27 cellular contexts compared by ENCODE assay signal in genomic region chr4:69642961-69643360, GRCh38. TPM values are rescaled to one million over a fixed set of nuclear protein-coding genes. Genes with fewer than 3 reads are reported as not detected.
A peak's percentile ranks its signal among the peaks of the same experiment; 100 is the strongest.
DNase-seq lines count a peak whose midpoint lies in the region; ATAC-seq and TF ChIP-seq lines count a peak whose summit lies in the region.
"Had no signal": no experiment of that assay in that cellular context is flagged by ENCODE, and none has a peak within 500 bp of the region (broad histone marks: within the 10 kb centered on the region; RNA-seq: fewer than 3 reads in every experiment).

No MANE protein-coding gene starts in this region.

- H4K20me1 ChIP-seq in osteoblast (ENCODE audit: insufficient read depth, low read length), result no peaks in the 10 kb centered on the region
- H4K20me1 ChIP-seq: BLaER1 treated with 17β-estradiol and CSF1 and Interleukin-3, amounts not matched to agents 10 nM and 100 nM had no signal

- H3K4me1 Mint-ChIP-seq in activated T-cell treated with anti-CD3 and anti-CD28 coated beads, Interleukin-2, amount 50 U/mL, for 4 hours (ENCODE audit: low read depth), result no peaks in the 10 kb centered on the region
- H3K4me1 Mint-ChIP-seq: CD14-positive monocyte; CD8-positive, alpha-beta memory T cell had no signal

- no peak overlapping the region for H3K4me3 Mint-ChIP-seq in activated T-cell treated with anti-CD3 and anti-CD28 coated beads, Interleukin-2, amount 50 U/mL, for 4 hours
- H3K4me3 Mint-ChIP-seq: CD14-positive monocyte; CD4-positive, alpha-beta T cell; CD8-positive, alpha-beta memory T cell; HFFc6 had no signal

- no peaks in the 10 kb centered on the region for H3K27me3 Mint-ChIP-seq in activated T-cell treated with anti-CD3 and anti-CD28 coated beads, Interleukin-2, amount 50 U/mL, for 4 hours (ENCODE audit: low read depth)
- H3K27me3 Mint-ChIP-seq: CD4-positive, alpha-beta T cell; CD8-positive, alpha-beta memory T cell had no signal

- no peak overlapping the region for H3K27ac ChIP-seq in osteoblast (ENCODE audit: low read depth, low read length)
- H3K27ac ChIP-seq: A549; BLaER1 treated with 17β-estradiol and CSF1 and Interleukin-3, amounts not matched to agents 10 nM and 100 nM had no signal

- no peaks in the 10 kb centered on the region for H3K27me3 ChIP-seq in osteoblast (ENCODE audit: insufficient read depth, low read length)
- H3K27me3 ChIP-seq: BE2C; BLaER1 treated with 17β-estradiol and CSF1 and Interleukin-3, amounts not matched to agents 10 nM and 100 nM had no signal

- no peak for ATAC-seq in GM19452 (IDR thresholded peaks at IDR 0.05; ENCODE audit: unreplicated experiment)
- ATAC-seq in activated T-cell treated with anti-CD3 and anti-CD28 coated beads, Interleukin-2, amount 50 U/mL, for 4 hours, result no peak
- ATAC-seq: A549 had no signal

- H3K36me3 Mint-ChIP-seq in activated T-cell treated with anti-CD3 and anti-CD28 coated beads, Interleukin-2, amount 50 U/mL, for 4 hours (ENCODE audit: insufficient read depth), result no peaks in the 10 kb centered on the region
- H3K36me3 Mint-ChIP-seq: CD14-positive monocyte; CD8-positive, alpha-beta memory T cell had no signal

- TF ChIP-seq CTCF in osteoblast (IDR thresholded peaks at IDR 0.05; ENCODE audit: extremely low read depth, low read depth, low read length), result no peak

- H3K9me3 Mint-ChIP-seq in activated T-cell treated with anti-CD3 and anti-CD28 coated beads, Interleukin-2, amount 50 U/mL, for 4 hours, result no peaks in the 10 kb centered on the region
- H3K9me3 Mint-ChIP-seq: CD14-positive monocyte; CD4-positive, alpha-beta T cell had no signal

- no peak overlapping the region for H3K4me2 ChIP-seq in osteoblast (ENCODE audit: insufficient read depth, low read length)
- H3K4me2 ChIP-seq: A549; BLaER1 treated with 17β-estradiol and CSF1 and Interleukin-3, amounts not matched to agents 10 nM and 100 nM had no signal

- H3K4me1 ChIP-seq in osteoblast (ENCODE audit: insufficient read depth, low read length), result no peaks in the 10 kb centered on the region
- H3K4me1 ChIP-seq: A549; BE2C; BLaER1 treated with 17β-estradiol and CSF1 and Interleukin-3, amounts not matched to agents 10 nM and 100 nM; HAP-1 had no signal

- peak; percentile 7 for DNase-seq in COLO829 (ENCODE audit: low spot score)
- peak; percentile 78 for DNase-seq in NCI-H146 treated with DMSO at 0.1 percent for 48 hours (lab: John Stamatoyannopoulos, UW; ENCODE audit: unreplicated experiment)
- DNase-seq in globus pallidus (ENCODE audit: low spot score), result peak; percentile 59
- peak; percentile 61 for DNase-seq in pons (ENCODE audit: low spot score)
- DNase-seq in osteoblast (ENCODE audit: insufficient read length, low spot score, missing footprints), result no peak
- no peak for DNase-seq in activated T-cell treated with anti-CD3 and anti-CD28 coated beads, Interleukin-2, amount 50 U/mL, for 4 hours
- no peak for DNase-seq in activated effector memory CD4-positive, alpha-beta T cell treated with Interleukin-2 at 50 U/mL for 16 hours
- DNase-seq: 8988T; ACHN; AML-193; BE2C; Calu3; CD4-positive, alpha-beta T cell; CD8-positive, alpha-beta memory T cell; COR-L47; DMS53; DMS79 treated with DMSO at 0.1 percent for 48 hours; GF-D8; GOT3; HFFc6 had no signal

- no peaks in the 10 kb centered on the region for H3K36me3 ChIP-seq in osteoblast (ENCODE audit: insufficient read depth, low read length)
- H3K36me3 ChIP-seq: BE2C; BLaER1 treated with 17β-estradiol and CSF1 and Interleukin-3, amounts not matched to agents 10 nM and 100 nM; HAP-1 had no signal

- H3K79me2 ChIP-seq in osteoblast (ENCODE audit: insufficient read depth, low read length), result no peaks in the 10 kb centered on the region

- H2AFZ ChIP-seq in osteoblast (ENCODE audit: low read length), result no peak overlapping the region

- H3K9me3 ChIP-seq in osteoblast (ENCODE audit: low read depth, low read length), result no peaks in the 10 kb centered on the region
- H3K9me3 ChIP-seq: A549; BE2C; BLaER1 treated with 17β-estradiol and CSF1 and Interleukin-3, amounts not matched to agents 10 nM and 100 nM; HAP-1 had no signal

- H3K4me3 ChIP-seq in osteoblast (ENCODE audit: insufficient read depth, low read length), result no peak overlapping the region
- H3K4me3 ChIP-seq: A549; BLaER1 treated with 17β-estradiol and CSF1 and Interleukin-3, amounts not matched to agents 10 nM and 100 nM; HAP-1 had no signal

RNA-seq across cellular contexts. Expression of gene UGT2A2, which starts 3.5 kb away (rescaled TPM):
- total RNA-seq in osteoblast, result not detected in 2 replicates
- total RNA-seq in activated T-cell treated with anti-CD3 and anti-CD28 coated beads, Interleukin-2, amount 50 U/mL, for 4 hours, result not detected
- total RNA-seq: Calu3; CD4-positive, alpha-beta T cell; CD8-positive, alpha-beta memory T cell; Daoy; G401; HFFc6 had no signal

RNA-seq across cellular contexts. Expression of gene UGT2A1, which starts 10.1 kb away (rescaled TPM):
- total RNA-seq in osteoblast, result not detected in 2 replicates
- not detected for total RNA-seq in activated T-cell treated with anti-CD3 and anti-CD28 coated beads, Interleukin-2, amount 50 U/mL, for 4 hours
- total RNA-seq: Calu3; CD8-positive, alpha-beta memory T cell; Daoy; G401; HFFc6 had no signal

Comparison
In these comparisons a context has a peak if more than half of its experiments do, and no peak if none do; other contexts are left out.
1. DNase-seq: peak in COLO829 (single experiment), NCI-H146 treated with DMSO at 0.1 percent for 48 hours (single experiment), globus pallidus (single experiment) and pons (single experiment); none in osteoblast (single experiment), activated T-cell treated with anti-CD3 and anti-CD28 coated beads, Interleukin-2, amount 50 U/mL, for 4 hours (single experiment) and activated effector memory CD4-positive, alpha-beta T cell treated with Interleukin-2 at 50 U/mL for 16 hours (single experiment).